Comparison of ENCODE assay signal across 1 cellular context in the genomic region with DNA sequence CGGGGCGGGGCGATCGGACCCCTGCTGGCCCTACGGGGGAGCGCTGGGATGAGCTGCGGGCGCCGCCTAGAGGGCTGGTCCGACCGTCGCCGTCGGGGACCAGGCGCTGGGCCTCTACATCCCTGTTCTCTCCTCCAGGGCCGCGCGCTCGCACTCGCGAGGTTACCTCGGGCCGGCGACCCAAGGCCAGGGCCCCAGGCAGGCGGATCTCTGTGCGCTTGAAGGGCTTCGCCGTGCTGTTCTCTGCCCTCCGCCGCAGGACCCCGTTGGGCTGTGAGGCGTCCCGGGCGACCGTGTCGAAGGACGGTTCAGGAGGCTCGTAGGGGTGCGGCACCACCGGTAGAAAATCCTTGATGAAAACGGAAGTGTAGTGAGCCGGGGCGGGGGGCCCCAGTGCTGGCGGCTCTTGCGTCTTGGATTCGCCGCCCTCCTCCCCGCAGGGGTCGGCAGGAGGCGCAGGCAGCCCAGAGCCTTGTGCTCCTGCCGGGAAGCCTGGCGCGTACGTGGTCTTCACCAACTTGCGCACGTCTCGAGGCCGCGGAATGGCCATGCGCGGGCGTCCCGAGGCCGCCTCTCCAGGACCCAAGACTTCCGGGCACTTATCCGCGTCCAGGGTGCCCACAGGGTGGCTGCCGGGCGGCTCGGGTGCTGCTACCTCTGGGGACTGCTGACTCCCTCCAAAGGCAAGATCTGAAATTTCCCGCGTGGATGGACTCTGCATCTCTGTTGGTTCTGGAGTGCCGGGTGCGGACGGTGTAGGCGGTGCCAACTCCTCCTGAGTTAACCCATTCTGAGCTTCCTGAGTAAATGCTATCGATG.
TF ChIP-seq lines count a peak whose summit lies in the region.

No MANE protein-coding gene starts in this region.

TF ChIP-seq in endothelial cell of umbilical vein, 7 proteins besides CTCF, POLR2A, EP300 and RAD21:
- TF ChIP-seq EZH2 (IDR thresholded peaks at IDR 0.05; ENCODE audit: borderline replicate concordance, low read depth, low read length, severe bottlenecking) (no peak), MAX (IDR thresholded peaks at IDR 0.05; ENCODE audit: insufficient read depth, insufficient read length) (no peak), JUN (IDR thresholded peaks at IDR 0.05; ENCODE audit: borderline replicate concordance, insufficient read depth, insufficient read length, low read depth) (no peak), GATA2 (IDR thresholded peaks at IDR 0.05; ENCODE audit: insufficient read depth, insufficient read length, low read depth, low read length) (no peak), FOS (IDR thresholded peaks at IDR 0.05; ENCODE audit: borderline replicate concordance, insufficient read depth, low read length) (no peak), POLR2AphosphoS5 (IDR thresholded peaks at IDR 0.05; ENCODE audit: insufficient read depth, low read depth, low read length) (no peak), MYC (IDR thresholded peaks at IDR 0.05; ENCODE audit: low read depth, low read length) (no peak)
